ENCODE assay signal across 16 cellular contexts in genomic region chr12:106685381-106685780, GRCh38.
DNase-seq lines count a peak whose midpoint lies in the region; ATAC-seq and TF ChIP-seq lines count a peak whose summit lies in the region.
"Had no signal": no experiment of that assay in that cellular context is flagged by ENCODE, and none has a peak within 500 bp of the region (broad histone marks: within the 10 kb centered on the region; RNA-seq: fewer than 3 reads in every experiment).

No MANE protein-coding gene starts in this region.

- H2AFZ ChIP-seq in GM23338 = no peak overlapping the region
- H2AFZ ChIP-seq: GM23248 had no signal

- H3K27me3 ChIP-seq in GM23338 (ENCODE audit: insufficient read depth) = no peaks in the 10 kb centered on the region

- no peak overlapping the region for H3K27ac Mint-ChIP-seq in GM23338
- no peak overlapping the region for H3K27ac Mint-ChIP-seq in naive thymus-derived CD8-positive, alpha-beta T cell
- H3K27ac Mint-ChIP-seq in stimulated activated naive B cell treated with anti-CD40 and anti-IgM and Interleukin-4, amounts not matched to agents 10 μg/mL and 1 μg/mL and 100 μg/mL, for 72 hours = no peak overlapping the region
- H3K27ac Mint-ChIP-seq: CD4-positive, alpha-beta memory T cell had no signal

- no peaks in the 10 kb centered on the region for H3K9me3 Mint-ChIP-seq in GM23338
- no peaks in the 10 kb centered on the region for H3K9me3 Mint-ChIP-seq in naive thymus-derived CD8-positive, alpha-beta T cell
- no peaks in the 10 kb centered on the region for H3K9me3 Mint-ChIP-seq in stimulated activated naive B cell treated with anti-CD40 and anti-IgM and Interleukin-4, amounts not matched to agents 10 μg/mL and 1 μg/mL and 100 μg/mL, for 72 hours
- H3K9me3 Mint-ChIP-seq: CD4-positive, alpha-beta memory T cell had no signal

- POLR2A ChIA-PET in HEK293 (lab: Yijun Ruan, JAX) = no interaction called here
- POLR2A ChIA-PET in naive thymus-derived CD8-positive, alpha-beta T cell (lab: Charles Lee) = no interaction called here

- H3K79me2 ChIP-seq in GM23338 (replicated peaks; ENCODE audit: insufficient read depth) = no peaks in the 10 kb centered on the region

- H4K20me1 ChIP-seq in GM23338 (replicated peaks; ENCODE audit: insufficient read depth) = no peaks in the 10 kb centered on the region

- H3K4me1 Mint-ChIP-seq in GM23338 = peaks cover 13% of the 10 kb centered on the region; the same call in 2 of the 3 replicates
- H3K4me1 Mint-ChIP-seq in naive thymus-derived CD8-positive, alpha-beta T cell = no peaks in the 10 kb centered on the region
- no peaks in the 10 kb centered on the region for H3K4me1 Mint-ChIP-seq in stimulated activated naive B cell treated with anti-CD40 and anti-IgM and Interleukin-4, amounts not matched to agents 10 μg/mL and 1 μg/mL and 100 μg/mL, for 72 hours
- H3K4me1 Mint-ChIP-seq: CD4-positive, alpha-beta memory T cell had no signal

- H3K27ac ChIP-seq in GM23338 (ENCODE audit: low read depth) = no peak overlapping the region
- H3K27ac ChIP-seq in HEK293 (ENCODE audit: extremely low read depth, low read depth, low read length) = no peak overlapping the region
- H3K27ac ChIP-seq in caudate nucleus (ENCODE audit: low read depth, low read length) = peak overlapping the region; percentile 71
- H3K27ac ChIP-seq: GM23248 had no signal

- H3K4me1 ChIP-seq in GM23338 (ENCODE audit: insufficient read depth) (peaks cover 9% of the 10 kb centered on the region), HEK293 (ENCODE audit: control insufficient read depth, insufficient read depth, low read length) (no peaks in the 10 kb centered on the region)

- ATAC-seq in GM23338 = no peak
- no peak for ATAC-seq in naive thymus-derived CD8-positive, alpha-beta T cell
- ATAC-seq in stimulated activated naive B cell treated with anti-CD40 and anti-IgM and Interleukin-4, amounts not matched to agents 10 μg/mL and 1 μg/mL and 100 μg/mL, for 72 hours (replicated peaks) = no peak
- ATAC-seq: GM12878 had no signal

- CTCF ChIA-PET in HEK293 (lab: Yijun Ruan, JAX) = no interaction called here

- DNase-seq in GM23338 (ENCODE audit: low spot score) (peak; percentile 17), caudate nucleus (lab: John Stamatoyannopoulos, UW) (no peak), cortex of kidney (lab: John Stamatoyannopoulos, UW) (no peak)
- no peak for DNase-seq in naive thymus-derived CD8-positive, alpha-beta T cell
- DNase-seq in stimulated activated naive B cell treated with anti-CD40 and anti-IgM and Interleukin-4, amounts not matched to agents 10 μg/mL and 1 μg/mL and 100 μg/mL, for 72 hours = no peak
- DNase-seq: C1 segment of cervical spinal cord; Calu3; CD4-positive, alpha-beta memory T cell; COR-L47; DMS79; EL; GDM1 had no signal

- H3K36me3 ChIP-seq in GM23338 (ENCODE audit: insufficient read depth) (no peaks in the 10 kb centered on the region), HEK293 (ENCODE audit: control insufficient read depth in 2 of 2, insufficient read depth in 1 of 2, low read length in 2 of 2) (no peaks in the 10 kb centered on the region)
- H3K36me3 ChIP-seq: HAP-1 had no signal

- no peaks in the 10 kb centered on the region for H3K9me3 ChIP-seq in HEK293 (ENCODE audit: control insufficient read depth, insufficient read depth, low read depth, low read length)
- H3K9me3 ChIP-seq: HAP-1 had no signal

- H3K9me2 ChIP-seq in GM23338 (ENCODE audit: insufficient read depth) = peaks cover 9% of the 10 kb centered on the region; the same call in 1 of the 2 replicates

- no peak overlapping the region for H3K4me2 ChIP-seq in GM23338

- no peak overlapping the region for H3K4me3 ChIP-seq in GM23338
- no peak overlapping the region for H3K4me3 ChIP-seq in HEK293 (ENCODE audit: low read depth, low read length)
- H3K4me3 ChIP-seq: GM12878, GM23248, HAP-1 had no signal

- H3K36me3 Mint-ChIP-seq in GM23338 (ENCODE audit: low read depth) = no peaks in the 10 kb centered on the region
- H3K36me3 Mint-ChIP-seq in naive thymus-derived CD8-positive, alpha-beta T cell = no peaks in the 10 kb centered on the region
- no peaks in the 10 kb centered on the region for H3K36me3 Mint-ChIP-seq in stimulated activated naive B cell treated with anti-CD40 and anti-IgM and Interleukin-4, amounts not matched to agents 10 μg/mL and 1 μg/mL and 100 μg/mL, for 72 hours
- H3K36me3 Mint-ChIP-seq: CD4-positive, alpha-beta memory T cell had no signal

- H3K27me3 Mint-ChIP-seq in GM23338 (ENCODE audit: insufficient read depth, low read depth, poor library complexity) = no peaks in the 10 kb centered on the region
- no peaks in the 10 kb centered on the region for H3K27me3 Mint-ChIP-seq in naive thymus-derived CD8-positive, alpha-beta T cell
- H3K27me3 Mint-ChIP-seq in stimulated activated naive B cell treated with anti-CD40 and anti-IgM and Interleukin-4, amounts not matched to agents 10 μg/mL and 1 μg/mL and 100 μg/mL, for 72 hours = peaks cover 20 to 26% of the 10 kb centered on the region in 2 donors
- H3K27me3 Mint-ChIP-seq: CD4-positive, alpha-beta memory T cell had no signal

- TF ChIP-seq CTCF in GM23338 (conservative IDR thresholded peaks at IDR 0.05; ENCODE audit: low read depth in 2 of 2) (no peak), HEK293 (tag by site-specific recombination; IDR thresholded peaks at IDR 0.05) (no peak)

- H3K4me3 Mint-ChIP-seq in GM23338 = no peak overlapping the region
- H3K4me3 Mint-ChIP-seq in naive thymus-derived CD8-positive, alpha-beta T cell = no peak overlapping the region
- no peak overlapping the region for H3K4me3 Mint-ChIP-seq in stimulated activated naive B cell treated with anti-CD40 and anti-IgM and Interleukin-4, amounts not matched to agents 10 μg/mL and 1 μg/mL and 100 μg/mL, for 72 hours
- H3K4me3 Mint-ChIP-seq: CD4-positive, alpha-beta memory T cell had no signal

- H3F3A ChIP-seq in GM23338 (replicated peaks; ENCODE audit: low read depth) = no peaks in the 10 kb centered on the region

TF ChIP-seq in GM23338, 12 proteins besides CTCF, POLR2A, EP300 and RAD21 (continues in another document):
- TF ChIP-seq ZNF114 (CRISPR knock-in tag; IDR thresholded peaks at IDR 0.05) (no peak), EZH2 (IDR thresholded peaks at IDR 0.05; ENCODE audit: low read depth, unreplicated experiment) (no peak), ZNF331 (CRISPR knock-in tag; IDR thresholded peaks at IDR 0.05; ENCODE audit: low read depth) (no peak), JUNB (IDR thresholded peaks at IDR 0.05; ENCODE audit: unreplicated experiment) (no peak), STAT1 (IDR thresholded peaks at IDR 0.05; ENCODE audit: unreplicated experiment) (no peak)
- TF ChIP-seq, protein P1, sequence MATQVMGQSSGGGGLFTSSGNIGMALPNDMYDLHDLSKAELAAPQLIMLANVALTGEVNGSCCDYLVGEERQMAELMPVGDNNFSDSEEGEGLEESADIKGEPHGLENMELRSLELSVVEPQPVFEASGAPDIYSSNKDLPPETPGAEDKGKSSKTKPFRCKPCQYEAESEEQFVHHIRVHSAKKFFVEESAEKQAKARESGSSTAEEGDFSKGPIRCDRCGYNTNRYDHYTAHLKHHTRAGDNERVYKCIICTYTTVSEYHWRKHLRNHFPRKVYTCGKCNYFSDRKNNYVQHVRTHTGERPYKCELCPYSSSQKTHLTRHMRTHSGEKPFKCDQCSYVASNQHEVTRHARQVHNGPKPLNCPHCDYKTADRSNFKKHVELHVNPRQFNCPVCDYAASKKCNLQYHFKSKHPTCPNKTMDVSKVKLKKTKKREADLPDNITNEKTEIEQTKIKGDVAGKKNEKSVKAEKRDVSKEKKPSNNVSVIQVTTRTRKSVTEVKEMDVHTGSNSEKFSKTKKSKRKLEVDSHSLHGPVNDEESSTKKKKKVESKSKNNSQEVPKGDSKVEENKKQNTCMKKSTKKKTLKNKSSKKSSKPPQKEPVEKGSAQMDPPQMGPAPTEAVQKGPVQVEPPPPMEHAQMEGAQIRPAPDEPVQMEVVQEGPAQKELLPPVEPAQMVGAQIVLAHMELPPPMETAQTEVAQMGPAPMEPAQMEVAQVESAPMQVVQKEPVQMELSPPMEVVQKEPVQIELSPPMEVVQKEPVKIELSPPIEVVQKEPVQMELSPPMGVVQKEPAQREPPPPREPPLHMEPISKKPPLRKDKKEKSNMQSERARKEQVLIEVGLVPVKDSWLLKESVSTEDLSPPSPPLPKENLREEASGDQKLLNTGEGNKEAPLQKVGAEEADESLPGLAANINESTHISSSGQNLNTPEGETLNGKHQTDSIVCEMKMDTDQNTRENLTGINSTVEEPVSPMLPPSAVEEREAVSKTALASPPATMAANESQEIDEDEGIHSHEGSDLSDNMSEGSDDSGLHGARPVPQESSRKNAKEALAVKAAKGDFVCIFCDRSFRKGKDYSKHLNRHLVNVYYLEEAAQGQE (IDR thresholded peaks at IDR 0.05; ENCODE audit: unreplicated experiment) = no peak

TF ChIP-seq in HEK293, 187 proteins besides CTCF, POLR2A, EP300 and RAD21:
- TF ChIP-seq ZNF561 (tag by site-specific recombination; IDR thresholded peaks at IDR 0.05; ENCODE audit: borderline replicate concordance) (no peak), ZBTB20 (tag by site-specific recombination; IDR thresholded peaks at IDR 0.05) (peak; percentile 57)
